In genomic region chrX:47658684-47659515, GRCh38 we compare ENCODE assay signal across 8 cellular contexts. TPM values are rescaled to one million over a fixed set of nuclear protein-coding genes. Genes with fewer than 3 reads are reported as not detected.
DNase-seq lines count a peak whose midpoint lies in the region; ATAC-seq, FAIRE-seq and TF ChIP-seq lines count a peak whose summit lies in the region.

A gene with protein sequence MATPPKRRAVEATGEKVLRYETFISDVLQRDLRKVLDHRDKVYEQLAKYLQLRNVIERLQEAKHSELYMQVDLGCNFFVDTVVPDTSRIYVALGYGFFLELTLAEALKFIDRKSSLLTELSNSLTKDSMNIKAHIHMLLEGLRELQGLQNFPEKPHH (minus strand): TSS chrX:47659180. CDS start chrX:47658927, 253 bp downstream.

- TF ChIP-seq CTCF in IMR-90 (conservative IDR thresholded peaks at IDR 0.05; ENCODE audit: low read depth, low read length) (no peak), endothelial cell of umbilical vein (IDR thresholded peaks at IDR 0.05; ENCODE audit: extremely low read depth in 1 of 2, insufficient read depth in 1 of 2, low read depth in 1 of 2, low read length in 2 of 2) (no peak)

- H2AK9ac ChIP-seq in IMR-90 (replicated peaks; ENCODE audit: low read depth, low read length, poor library complexity) = peak within 1 kb of the TSS; percentile 97

- H3K4ac ChIP-seq in IMR-90 (ENCODE audit: low read depth, low read length) = peak within 1 kb of the TSS; percentile 97

- BruUV-seq in IMR-90 (replicated peaks; lab: Mats Ljungman, UMichigan) (no TSS peak), endothelial cell of umbilical vein (replicated peaks; lab: Mats Ljungman, UMichigan) (no TSS peak)

- H2BK20ac ChIP-seq in IMR-90 (ENCODE audit: low read depth, low read length) = no peak within 1 kb of the TSS

- peak within 1 kb of the TSS; percentile 95 for H2BK5ac ChIP-seq in IMR-90 (ENCODE audit: low read depth, low read length, poor library complexity, severe bottlenecking)

- H3K4me2 ChIP-seq in IMR-90 (ENCODE audit: low read depth, low read length) (peak within 1 kb of the TSS; percentile 74), endothelial cell of umbilical vein (ENCODE audit: insufficient read depth, low read length) (peak within 1 kb of the TSS; percentile 84)

- H3K9ac ChIP-seq in IMR-90 (ENCODE audit: low read depth, low read length) (peak within 1 kb of the TSS; percentile 92), endothelial cell of umbilical vein (replicated peaks; ENCODE audit: extremely low read depth, insufficient read depth, low read length) (peak within 1 kb of the TSS; percentile 94)

- H3K14ac ChIP-seq in IMR-90 (replicated peaks; ENCODE audit: low read depth, low read length) = peak within 1 kb of the TSS; percentile 100

- H4K8ac ChIP-seq in IMR-90 (ENCODE audit: low read depth in 2 of 2, low read length in 2 of 2) = peak within 1 kb of the TSS; percentile 89 to 98

- POLR2A ChIA-PET in IMR-90 (lab: Charles Lee; ENCODE audit: unreplicated experiment) = no interaction called here
- POLR2A ChIA-PET in endothelial cell of umbilical vein (lab: Charles Lee) = no interaction called here

- peak within 1 kb of the TSS; percentile 96 for H4K5ac ChIP-seq in IMR-90 (ENCODE audit: low read depth, low read length)

- H3K9me1 ChIP-seq in IMR-90 (ENCODE audit: insufficient read depth, low read length) (0 out of 2 replicates have a peak, but pooled peaks cover 4% of the 10 kb centered on the region), endothelial cell of umbilical vein (replicated peaks; ENCODE audit: control insufficient read depth, extremely low read depth, insufficient read depth, low read length) (no peaks in the 10 kb centered on the region)

- in situ Hi-C loops in IMR-90 (cut with MboI; ENCODE audit: low sequenced_read_pairs) = no loop called here

- H3K27me3 ChIP-seq in IMR-90 (ENCODE audit: control insufficient read depth, insufficient read depth, low read length) (no peaks in the 10 kb centered on the region), endothelial cell of umbilical vein (ENCODE audit: control insufficient read depth in 2 of 2, insufficient read depth in 2 of 2, low read length in 2 of 2) (no peaks in the 10 kb centered on the region), mononuclear cell (ENCODE audit: insufficient read depth, low read length) (no peaks in the 10 kb centered on the region)

- ATAC-seq in GM21526 (IDR thresholded peaks at IDR 0.05; ENCODE audit: low FRiP score, unreplicated experiment) (peak; percentile 72), IMR-90 (ENCODE audit: low read depth) (peak; percentile 89)

- H2BK120ac ChIP-seq in IMR-90 (ENCODE audit: low read depth, low read length) = peak within 1 kb of the TSS; percentile 81

- TF ChIP-seq POLR2A in IMR-90 (IDR thresholded peaks at IDR 0.05; ENCODE audit: low read depth, low read length) (peak; percentile 86; the same call in 1 of the 2 replicates), endothelial cell of umbilical vein (IDR thresholded peaks at IDR 0.05; ENCODE audit: low read depth, low read length) (peak; percentile 54)

- peak; percentile 86 for DNase-seq in D341Med (ENCODE audit: low spot score)
- peak; percentile 94 for DNase-seq in IMR-90
- peak; percentile 96 for DNase-seq in OCI-M1 (lab: John Stamatoyannopoulos, UW)
- peak; percentile 87 for DNase-seq in activated T-cell treated with anti-CD3 and anti-CD28 coated beads for 24 hours (ENCODE audit: low read depth)
- peak; percentile 91 for DNase-seq in endothelial cell of umbilical vein (ENCODE audit: low read depth, low spot score)
- peak; percentile 75 to 83 for DNase-seq in stimulated activated CD8-positive, alpha-beta memory T cell treated with anti-CD3 and anti-CD28 coated beads, Interleukin-4, amount 100 ng/mL, for 1 hour (ENCODE audit: low read depth in 2 of 2, low spot score in 1 of 2)

- H3K18ac ChIP-seq in IMR-90 (ENCODE audit: low read depth, low read length) = peak within 1 kb of the TSS; percentile 88

- H3K79me1 ChIP-seq in IMR-90 (ENCODE audit: low read depth in 1 of 2, low read length in 2 of 2) = peaks cover 11 to 18% of the 10 kb centered on the region in 2 experiments

- CTCF ChIA-PET in IMR-90 (lab: Yijun Ruan, JAX) (no interaction called here), endothelial cell of umbilical vein (lab: Charles Lee) (no interaction called here)

- no peak for TF ChIP-seq RAD21 in IMR-90 (IDR thresholded peaks at IDR 0.05; ENCODE audit: low read length)

- dilution Hi-C loops in IMR-90 (cut with HindIII; ENCODE audit: low sequenced_read_pairs, unreplicated experiment) (no loop called here), endothelial cell of umbilical vein (cut with MboI; ENCODE audit: extremely low pct_ligation_motif_present, low sequenced_read_pairs) (no loop called here)

- peak within 1 kb of the TSS; percentile 97; the same call in 1 of the 3 replicates for H2BK15ac ChIP-seq in IMR-90 (ENCODE audit: low read depth, low read length)

- peak within 1 kb of the TSS; percentile 96 for H4K91ac ChIP-seq in IMR-90 (ENCODE audit: insufficient read depth, low read depth, low read length)

- H3K79me2 ChIP-seq in endothelial cell of umbilical vein (ENCODE audit: control insufficient read depth, insufficient read depth, low read length) = peaks cover 4% of the 10 kb centered on the region

- H3K4me3 ChIP-seq in IMR-90 (ENCODE audit: insufficient read depth, low read depth, low read length) = peak within 1 kb of the TSS; percentile 87
- H3K4me3 ChIP-seq in endothelial cell of umbilical vein (replicated peaks in 1 of 3; ENCODE audit: insufficient read depth in 1 of 3, low read depth in 1 of 3, low read length in 3 of 3) = peak within 1 kb of the TSS; percentile 17 to 80 (median 77)
- H3K4me3 ChIP-seq in mononuclear cell (ENCODE audit: low read length) = peak within 1 kb of the TSS; percentile 66

- WGBS in IMR-90 (ENCODE audit: extremely low coverage in 2 of 2, insufficient read length in 1 of 2), 2 experiments = 34% methylated on average over 20 of the region's 58 CpGs; no CpG with 5 or more reads in 1 of the 2 experiments

- H3K9me3 ChIP-seq in IMR-90 (ENCODE audit: control insufficient read depth, insufficient read depth, low read length) (no peaks in the 10 kb centered on the region), endothelial cell of umbilical vein (replicated peaks; ENCODE audit: control insufficient read depth, insufficient read depth, low read length) (no peaks in the 10 kb centered on the region), mononuclear cell (ENCODE audit: low read depth, low read length) (no peaks in the 10 kb centered on the region)

- H2AFZ ChIP-seq in IMR-90 (replicated peaks; ENCODE audit: low read length, poor library complexity) (peak within 1 kb of the TSS; percentile 96), endothelial cell of umbilical vein (ENCODE audit: low read depth, low read length) (peak within 1 kb of the TSS; percentile 5)

- H3K27ac ChIP-seq in IMR-90 (ENCODE audit: insufficient read depth, low read length) (peak within 1 kb of the TSS; percentile 99), endothelial cell of umbilical vein (ENCODE audit: insufficient read depth, low read depth, low read length) (peak within 1 kb of the TSS; percentile 79)

- peak within 1 kb of the TSS; percentile 95 for H3K56ac ChIP-seq in IMR-90 (ENCODE audit: extremely low read depth, insufficient read depth, low read length)

- intact Hi-C loops in IMR-90 (cut with micrococcal nuclease) = no loop called here
- intact Hi-C loops in endothelial cell of umbilical vein (cut with micrococcal nuclease) = loop anchor here (1.0 to 5.0 kb wide), 4 partner anchors 9 to 1608 kb away; partner anchors contain the start of genes ELK1, PPP1R3F and ZNF81

- peaks cover 13% of the 10 kb centered on the region for H3K36me3 ChIP-seq in IMR-90 (ENCODE audit: control insufficient read depth, insufficient read depth, low read length)
- peaks cover 0 to 6% of the 10 kb centered on the region in 2 experiments for H3K36me3 ChIP-seq in endothelial cell of umbilical vein (ENCODE audit: control insufficient read depth in 2 of 2, extremely low read depth in 1 of 2, insufficient read depth in 2 of 2, low read length in 2 of 2)

- peak; percentile 92 for FAIRE-seq in endothelial cell of umbilical vein (lab: Jason Lieb, UNC)

- peaks cover 4% of the 10 kb centered on the region; the same call in 1 of the 2 replicates for H3K4me1 ChIP-seq in IMR-90 (ENCODE audit: control insufficient read depth, insufficient read depth, low read length)
- H3K4me1 ChIP-seq in endothelial cell of umbilical vein (ENCODE audit: control insufficient read depth, extremely low read depth, insufficient read depth, low read length) = peaks cover 5% of the 10 kb centered on the region
- H3K4me1 ChIP-seq in mononuclear cell (ENCODE audit: insufficient read depth, low read length) = peaks cover 15% of the 10 kb centered on the region

- H4K20me1 ChIP-seq in IMR-90 (ENCODE audit: insufficient read depth, low read length) (no peaks in the 10 kb centered on the region), endothelial cell of umbilical vein (replicated peaks; ENCODE audit: control insufficient read depth, extremely low read depth, insufficient read depth, low read length) (no peaks in the 10 kb centered on the region)

- peak within 1 kb of the TSS; percentile 97 for H2AK5ac ChIP-seq in IMR-90 (ENCODE audit: low read depth, low read length)

- H3K23ac ChIP-seq in IMR-90 (ENCODE audit: low read depth, low read length) = peak within 1 kb of the TSS; percentile 91; the same call in 1 of the 2 replicates

TF ChIP-seq in endothelial cell of umbilical vein, 7 proteins besides CTCF, POLR2A, EP300 and RAD21 (continues in another document):
- TF ChIP-seq FOS (IDR thresholded peaks at IDR 0.05; ENCODE audit: borderline replicate concordance, insufficient read depth, low read length) (no peak), EZH2 (IDR thresholded peaks at IDR 0.05; ENCODE audit: borderline replicate concordance, low read depth, low read length, severe bottlenecking) (no peak), GATA2 (IDR thresholded peaks at IDR 0.05; ENCODE audit: insufficient read depth, insufficient read length, low read depth, low read length) (no peak)

RNA-seq across cellular contexts. Expression of the gene that starts here (rescaled TPM):
- total RNA-seq in IMR-90 (2012; rRNA removed) (128 and 164 TPM in 2 replicates), endothelial cell of umbilical vein (91.2 and 95.7 TPM in 2 replicates), mononuclear cell (176 TPM)
- polyA plus RNA-seq in IMR-90 (2012; rRNA removed) (106 and 116 TPM in 2 replicates), endothelial cell of umbilical vein (153 and 164 TPM in 2 replicates)
- polyA plus RNA-seq in IMR-90 (2012; cell fraction: cytosol; rRNA removed) = 161 and 187 TPM in 2 replicates
- 52.8 and 73.7 TPM in 2 replicates for polyA plus RNA-seq in IMR-90 (2012; cell fraction: nucleus; rRNA removed; ENCODE audit: low replicate concordance)
- 87.8 and 115 TPM in 2 replicates for polyA plus RNA-seq in endothelial cell of umbilical vein (2011; cell fraction: cytosol; rRNA removed)
- 45.8 and 62.3 TPM in 2 replicates for polyA plus RNA-seq in endothelial cell of umbilical vein (2011; cell fraction: nucleus; rRNA removed)
- polyA plus RNA-seq in endothelial cell of umbilical vein (2012) = 131 and 133 TPM in 2 replicates
- 32.0 and 35.6 TPM in 2 replicates for polyA minus RNA-seq in endothelial cell of umbilical vein
- polyA minus RNA-seq in endothelial cell of umbilical vein (2011; cell fraction: cytosol; rRNA and poly(A)+ RNA removed) = 102 TPM
- polyA minus RNA-seq in endothelial cell of umbilical vein (2011; cell fraction: nucleus; rRNA and poly(A)+ RNA removed) = 22.1 and 30.6 TPM in 2 replicates

Comparison
In these comparisons a context has a peak if more than half of its experiments do, and no peak if none do; other contexts are left out.
1. Peak in every context shown above with its lines: DNase-seq, ATAC-seq, H3K4me3 ChIP-seq and H3K27ac ChIP-seq.